In the genomic region with DNA sequence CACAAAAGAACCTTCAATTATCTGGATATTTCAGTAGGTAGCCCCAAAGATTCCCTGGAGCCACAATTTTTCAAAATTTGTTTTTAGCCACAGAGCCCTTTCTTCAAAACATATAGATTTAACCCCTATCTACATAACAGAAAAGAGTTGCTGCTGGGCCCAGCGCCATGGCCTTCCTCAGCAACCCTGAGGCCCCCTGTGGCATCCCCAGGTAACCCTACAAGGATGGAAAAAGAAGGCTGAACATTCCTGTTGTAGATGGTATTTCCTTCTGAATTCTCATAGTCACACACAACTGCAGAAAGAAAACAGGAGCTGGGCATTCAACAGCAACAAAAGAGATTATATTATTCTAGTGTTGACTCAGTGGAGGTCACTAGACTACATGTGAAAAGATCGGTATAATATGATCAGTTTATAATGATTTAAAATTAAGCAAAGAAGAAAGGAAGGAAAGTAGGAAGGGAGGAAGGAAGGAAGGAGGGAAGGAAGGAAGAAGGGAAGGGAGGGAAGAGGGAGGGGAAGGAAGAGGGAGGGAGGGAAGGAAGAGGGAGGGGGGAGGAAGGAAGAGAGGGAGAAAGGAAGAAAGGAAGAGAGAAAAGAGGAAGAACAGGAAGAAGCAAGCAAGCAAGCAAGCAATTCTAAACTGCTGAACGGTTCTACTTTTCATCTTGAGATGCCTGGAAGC, we compare ENCODE assay signal across 26 cellular contexts.
DNase-seq lines count a peak whose midpoint lies in the region; ATAC-seq and TF ChIP-seq lines count a peak whose summit lies in the region.
"Had no signal": no experiment of that assay in that cellular context is flagged by ENCODE, and none has a peak within 500 bp of the region (broad histone marks: within the 10 kb centered on the region; RNA-seq: fewer than 3 reads in every experiment).

No MANE protein-coding gene starts in this region.

- H4K20me1 ChIP-seq in BLaER1 treated with 17β-estradiol and CSF1 and Interleukin-3, amounts not matched to agents 10 nM and 100 nM = no peaks in the 10 kb centered on the region
- no peaks in the 10 kb centered on the region for H4K20me1 ChIP-seq in hepatocyte (ENCODE audit: insufficient read depth, poor library complexity, severe bottlenecking)
- H4K20me1 ChIP-seq: BLaER1 had no signal

- peak overlapping the region in 9 of 11 experiments; percentile 28 to 46 (median 38); a peak in 13 of 22 replicates for H3K4me2 ChIP-seq in BLaER1 treated with 17β-estradiol and CSF1 and Interleukin-3, amounts not matched to agents 10 nM and 100 nM
- peak overlapping the region; percentile 39 for H3K4me2 ChIP-seq in hepatocyte
- H3K4me2 ChIP-seq in neuronal stem cell (ENCODE audit: insufficient read depth, low read length, poor library complexity, severe bottlenecking) = no peak overlapping the region
- H3K4me2 ChIP-seq: BLaER1 had no signal

- H3K27me3 ChIP-seq in BLaER1 treated with 17β-estradiol and CSF1 and Interleukin-3, amounts not matched to agents 10 nM and 100 nM = peaks cover under 1 to 30% (median 8%) of the 10 kb centered on the region in 11 experiments; a peak in 13 of 22 replicates
- no peaks in the 10 kb centered on the region for H3K27me3 ChIP-seq in HL-60 (ENCODE audit: insufficient read depth, poor library complexity, severe bottlenecking)
- H3K27me3 ChIP-seq in hepatocyte = no peaks in the 10 kb centered on the region
- H3K27me3 ChIP-seq in neuronal stem cell (ENCODE audit: control insufficient read depth in 3 of 3, insufficient read depth in 3 of 3, low read depth in 1 of 3, low read length in 3 of 3) = no peaks in the 10 kb centered on the region
- H3K27me3 ChIP-seq in CD4-positive, alpha-beta memory T cell (ENCODE audit: insufficient read depth, low read length) = no peaks in the 10 kb centered on the region
- H3K27me3 ChIP-seq: BLaER1, esophagus squamous epithelium, gastroesophageal sphincter, spleen had no signal

- H2BK15ac ChIP-seq in neuronal stem cell (ENCODE audit: low read length) = no peak overlapping the region

- 76% methylated on average over 3 of the region's 3 CpGs for WGBS in hepatocyte (ENCODE audit: low lambda C conversion rate, missing lambda C conversion rate)
- WGBS in neuronal stem cell (ENCODE audit: extremely low coverage in 2 of 2, insufficient read length in 2 of 2, insufficient replicate concordance in 1 of 2), 2 donors = no CpG with 5 or more reads among the region's 3 CpGs

- H3K9me3 ChIP-seq in BLaER1 treated with 17β-estradiol and CSF1 and Interleukin-3, amounts not matched to agents 10 nM and 100 nM (replicated peaks in 1 of 11) = 0 out of 22 replicates have a peak, but pooled peaks cover 0 to 5% (median 0%) of the 10 kb centered on the region in 11 experiments
- H3K9me3 ChIP-seq in hepatocyte (ENCODE audit: low read depth) (no peaks in the 10 kb centered on the region), neuronal stem cell (replicated peaks in 1 of 2; ENCODE audit: control insufficient read depth in 2 of 2, insufficient read depth in 1 of 2, low read depth in 1 of 2, low read length in 2 of 2) (no peaks in the 10 kb centered on the region), T-helper 17 cell (ENCODE audit: control insufficient read depth, low read length, poor library complexity, severe bottlenecking) (no peaks in the 10 kb centered on the region)
- H3K9me3 ChIP-seq in CD4-positive, alpha-beta memory T cell (ENCODE audit: control insufficient read depth in 1 of 2, low read length in 2 of 2) = no peaks in the 10 kb centered on the region
- H3K9me3 ChIP-seq: BLaER1, esophagus squamous epithelium, gastroesophageal sphincter, spleen had no signal

- H3K9ac ChIP-seq in BLaER1 treated with 17β-estradiol and CSF1 and Interleukin-3, amounts not matched to agents 10 nM and 100 nM = no peak overlapping the region
- no peak overlapping the region for H3K9ac ChIP-seq in neuronal stem cell (ENCODE audit: low read depth, low read length, poor library complexity)
- H3K9ac ChIP-seq: BLaER1 had no signal

- no peak overlapping the region for H2BK12ac ChIP-seq in neuronal stem cell (ENCODE audit: low read length)

- no peaks in the 10 kb centered on the region for H3K36me3 ChIP-seq in BLaER1 treated with 17β-estradiol and CSF1 and Interleukin-3, amounts not matched to agents 10 nM and 100 nM
- H3K36me3 ChIP-seq in hepatocyte (replicated peaks; ENCODE audit: insufficient read depth, low read depth) (no peaks in the 10 kb centered on the region), neuronal stem cell (replicated peaks in 1 of 2; ENCODE audit: control insufficient read depth in 2 of 2, insufficient read depth in 2 of 2, low read length in 2 of 2) (no peaks in the 10 kb centered on the region)
- H3K36me3 ChIP-seq in CD4-positive, alpha-beta memory T cell (ENCODE audit: insufficient read depth, low read length) = no peaks in the 10 kb centered on the region
- H3K36me3 ChIP-seq: BLaER1, esophagus squamous epithelium, gastroesophageal sphincter, spleen had no signal

- no peaks in the 10 kb centered on the region for H3K79me1 ChIP-seq in neuronal stem cell (ENCODE audit: low read depth, low read length)

- peaks cover 0 to 7% (median 2%) of the 10 kb centered on the region in 8 donors for H3K9me3 Mint-ChIP-seq in CD4-positive, alpha-beta memory T cell
- H3K9me3 Mint-ChIP-seq: activated CD4-positive, alpha-beta T cell treated with anti-CD3 and anti-CD28 coated beads, Interleukin-2, amount 10 ng/mL, durations not matched to agents 24 days and 14 days; T-helper 2 cell treated with Interferon-gamma antibody and Interleukin-4, amounts not matched to agents 5 μg/mL and 100 μg/mL, for 36 hours had no signal

- H4K91ac ChIP-seq in neuronal stem cell (ENCODE audit: low read depth, low read length, poor library complexity) = no peak overlapping the region

- H3K36me3 Mint-ChIP-seq in CD4-positive, alpha-beta memory T cell = no peaks in the 10 kb centered on the region
- H3K36me3 Mint-ChIP-seq in T-helper 17 cell (ENCODE audit: low read depth) = no peaks in the 10 kb centered on the region
- H3K36me3 Mint-ChIP-seq: stimulated activated memory B cell treated with anti-CD40 and anti-IgM and Interleukin-4, amounts not matched to agents 10 μg/mL and 1 μg/mL and 100 μg/mL, for 72 hours had no signal

- H3K14ac ChIP-seq in neuronal stem cell (ENCODE audit: low read length) = no peak overlapping the region

- no peaks in the 10 kb centered on the region for H3K9me2 ChIP-seq in hepatocyte (replicated peaks; ENCODE audit: insufficient read depth)

- H4K8ac ChIP-seq in neuronal stem cell (ENCODE audit: low read depth, low read length) = no peak overlapping the region

- TF ChIP-seq CTCF in HL-60 (IDR thresholded peaks at IDR 0.05; ENCODE audit: insufficient read depth, low read length) = no peak
- TF ChIP-seq CTCF in hepatocyte (IDR thresholded peaks at IDR 0.05; ENCODE audit: poor library complexity) = no peak

- no peak overlapping the region for H3K27ac ChIP-seq in BLaER1 treated with 17β-estradiol and CSF1 and Interleukin-3, amounts not matched to agents 10 nM and 100 nM
- peak overlapping the region; percentile 58 for H3K27ac ChIP-seq in HL-60 (replicated peaks)
- H3K27ac ChIP-seq in hepatocyte = peak overlapping the region; percentile 9
- H3K27ac ChIP-seq in neuronal stem cell (replicated peaks; ENCODE audit: low read length) = no peak overlapping the region
- H3K27ac ChIP-seq in CD4-positive, alpha-beta memory T cell (ENCODE audit: low read depth, low read length) = no peak overlapping the region
- H3K27ac ChIP-seq: BLaER1, coronary artery, esophagus squamous epithelium, gastroesophageal sphincter, VCaP had no signal

- no peaks in the 10 kb centered on the region for H3K79me2 ChIP-seq in hepatocyte

- H2BK5ac ChIP-seq in neuronal stem cell (ENCODE audit: low read length) = no peak overlapping the region

- H3K18ac ChIP-seq in neuronal stem cell (ENCODE audit: low read length) = no peak overlapping the region

- intact Hi-C loops in CD4-positive, alpha-beta memory T cell (cut with micrococcal nuclease) = no loop called here

- CTCF ChIA-PET in CD4-positive, alpha-beta memory T cell (lab: Charles Lee; ENCODE audit: partially characterized antibody) = no interaction called here

- H2AK5ac ChIP-seq in neuronal stem cell (ENCODE audit: low read depth, low read length) = no peak overlapping the region

- H3K27me3 Mint-ChIP-seq in CD4-positive, alpha-beta memory T cell = peaks cover 0 to 5% of the 10 kb centered on the region in 2 donors
- H3K27me3 Mint-ChIP-seq in T-helper 17 cell = no peaks in the 10 kb centered on the region
- H3K27me3 Mint-ChIP-seq: stimulated activated memory B cell treated with anti-CD40 and anti-IgM and Interleukin-4, amounts not matched to agents 10 μg/mL and 1 μg/mL and 100 μg/mL, for 72 hours had no signal

- H2AFZ ChIP-seq in hepatocyte (peak overlapping the region; percentile 16), neuronal stem cell (ENCODE audit: low read length) (peak overlapping the region; percentile 26)

- H3K23ac ChIP-seq in neuronal stem cell (ENCODE audit: low read depth, low read length, poor library complexity) = no peak overlapping the region

- DNase-seq in HL-60 (ENCODE audit: low read depth in 1 of 2, low spot score in 1 of 2) (no peak), hepatocyte (ENCODE audit: low spot score) (no peak), neuronal stem cell (ENCODE audit: low spot score) (no peak), H4 (ENCODE audit: low spot score) (no peak), T-helper 17 cell (no peak)
- no peak for DNase-seq in CD4-positive, alpha-beta memory T cell
- DNase-seq in stimulated activated CD4-positive, alpha-beta T cell treated with anti-CD3 and anti-CD28 coated beads, Interleukin-15, amount 100 ng/mL, for 24 hours = no peak
- DNase-seq: ACHN; activated CD4-positive, alpha-beta T cell treated with anti-CD3 and anti-CD28 coated beads, Interleukin-2, amount 10 ng/mL, durations not matched to agents 24 days and 14 days; activated naive CD4-positive, alpha-beta T cell treated with Interleukin-2 at 50 U/mL for 16 hours; activated T-cell treated with anti-CD3 and anti-CD28 coated beads, Interleukin-2, amount 50 U/mL, for 72 hours; esophagus squamous epithelium; hypothalamus; KG1; NCI-H187 treated with DMSO at 0.1 percent for 48 hours; occipital lobe; spleen; stimulated activated CD4-positive, alpha-beta T cell treated with anti-CD3 and anti-CD28 coated beads, Interleukin-4, amount 100 ng/mL, for 1 hour had no signal

- peaks cover 0 to 3% (median 3%) of the 10 kb centered on the region in 4 donors for H3K4me1 Mint-ChIP-seq in CD4-positive, alpha-beta memory T cell
- H3K4me1 Mint-ChIP-seq in T-helper 17 cell = no peaks in the 10 kb centered on the region
- H3K4me1 Mint-ChIP-seq: activated CD4-positive, alpha-beta T cell treated with anti-CD3 and anti-CD28 coated beads, Interleukin-2, amount 10 ng/mL, durations not matched to agents 24 days and 14 days had no signal

- H3K4me3 Mint-ChIP-seq in CD4-positive, alpha-beta memory T cell = no peak overlapping the region
- no peak overlapping the region for H3K4me3 Mint-ChIP-seq in T-helper 17 cell
- H3K4me3 Mint-ChIP-seq: activated CD4-positive, alpha-beta T cell treated with anti-CD3 and anti-CD28 coated beads, Interleukin-2, amount 10 ng/mL, durations not matched to agents 24 days and 14 days; activated T-cell treated with anti-CD3 and anti-CD28 coated beads, Interleukin-2, amount 50 U/mL, for 72 hours; stimulated activated memory B cell treated with anti-CD40 and anti-IgM and Interleukin-4, amounts not matched to agents 10 μg/mL and 1 μg/mL and 100 μg/mL, for 72 hours; T-helper 2 cell treated with Interferon-gamma antibody and Interleukin-4, amounts not matched to agents 5 μg/mL and 100 μg/mL, for 36 hours had no signal

- peaks cover 0 to 19% (median 5%) of the 10 kb centered on the region in 10 experiments; a peak in 11 of 20 replicates for H3K4me1 ChIP-seq in BLaER1 treated with 17β-estradiol and CSF1 and Interleukin-3, amounts not matched to agents 10 nM and 100 nM
- H3K4me1 ChIP-seq in hepatocyte (ENCODE audit: insufficient read depth) (peaks cover 7% of the 10 kb centered on the region), neuronal stem cell (ENCODE audit: control insufficient read depth in 2 of 2, insufficient read depth in 1 of 2, low read depth in 1 of 2, low read length in 2 of 2) (peaks cover 4 to 29% of the 10 kb centered on the region in 2 donors)
- no peaks in the 10 kb centered on the region for H3K4me1 ChIP-seq in CD4-positive, alpha-beta memory T cell (ENCODE audit: insufficient read depth, low read length)
- H3K4me1 ChIP-seq: esophagus squamous epithelium, gastroesophageal sphincter, spleen had no signal

- H2BK120ac ChIP-seq in neuronal stem cell (ENCODE audit: low read depth, low read length) = no peak overlapping the region

- ATAC-seq in T-helper 17 cell = no peak
- ATAC-seq: activated T-cell treated with anti-CD3 and anti-CD28 coated beads, Interleukin-2, amount 50 U/mL, for 72 hours; gastroesophageal sphincter had no signal

- no peak overlapping the region for H3K27ac Mint-ChIP-seq in CD4-positive, alpha-beta memory T cell
- no peak overlapping the region for H3K27ac Mint-ChIP-seq in T-helper 17 cell
- H3K27ac Mint-ChIP-seq: activated CD4-positive, alpha-beta T cell treated with anti-CD3 and anti-CD28 coated beads, Interleukin-2, amount 10 ng/mL, durations not matched to agents 24 days and 14 days; activated T-cell treated with anti-CD3 and anti-CD28 coated beads, Interleukin-2, amount 50 U/mL, for 72 hours; stimulated activated memory B cell treated with anti-CD40 and anti-IgM and Interleukin-4, amounts not matched to agents 10 μg/mL and 1 μg/mL and 100 μg/mL, for 72 hours; T-helper 2 cell treated with Interferon-gamma antibody and Interleukin-4, amounts not matched to agents 5 μg/mL and 100 μg/mL, for 36 hours had no signal

- POLR2A ChIA-PET in CD4-positive, alpha-beta memory T cell (lab: Charles Lee; ENCODE audit: partially characterized antibody) = no interaction called here

- H3K4ac ChIP-seq in neuronal stem cell (ENCODE audit: low read length) = no peak overlapping the region

- no peak overlapping the region for H3K4me3 ChIP-seq in BLaER1 treated with 17β-estradiol and CSF1 and Interleukin-3, amounts not matched to agents 10 nM and 100 nM
- no peak overlapping the region for H3K4me3 ChIP-seq in HL-60 (replicated peaks; ENCODE audit: insufficient read depth, low read length)
- H3K4me3 ChIP-seq in hepatocyte = no peak overlapping the region
- H3K4me3 ChIP-seq in neuronal stem cell (ENCODE audit: low read length in 2 of 2) = no peak overlapping the region
- H3K4me3 ChIP-seq in CD4-positive, alpha-beta memory T cell (ENCODE audit: low read length in 2 of 2) = no peak overlapping the region
- H3K4me3 ChIP-seq: BLaER1, coronary artery, esophagus squamous epithelium, gastroesophageal sphincter, lung, spleen had no signal

Comparison
In these comparisons a context has a peak if more than half of its experiments do, and no peak if none do; other contexts are left out.
1. H3K27ac ChIP-seq: peak in HL-60 (single experiment) and hepatocyte (single experiment); none in BLaER1 treated with 17β-estradiol and CSF1 and Interleukin-3, amounts not matched to agents 10 nM and 100 nM (0 of 11), neuronal stem cell (single experiment) and CD4-positive, alpha-beta memory T cell (single experiment).